In genomic region chr1:100077525-100077924, GRCh38 we compare ENCODE assay signal across 1 cellular context.
A peak's percentile ranks its signal among the peaks of the same experiment; 100 is the strongest.
TF ChIP-seq lines count a peak whose summit lies in the region.

No MANE protein-coding gene starts in this region.

TF ChIP-seq in GM12878, 131 proteins besides CTCF, POLR2A, EP300 and RAD21 (continued from another document and continues in another):
- peak in 1 of 2 experiments; percentile 73; a peak in 2 of 4 replicates for TF ChIP-seq ETV6 (conservative IDR thresholded peaks at IDR 0.05 in 1 of 2, IDR thresholded peaks at IDR 0.05 in 1 of 2; ENCODE audit: borderline replicate concordance in 1 of 2, low read depth in 1 of 2)
- TF ChIP-seq MEF2B (IDR thresholded peaks at IDR 0.05; ENCODE audit: partially characterized antibody, poor library complexity, severe bottlenecking), result peak; percentile 34
- no peak for TF ChIP-seq SIX5 (IDR thresholded peaks at IDR 0.05; ENCODE audit: low read depth, low read length, severe bottlenecking)
- TF ChIP-seq TAF1 (IDR thresholded peaks at IDR 0.05; ENCODE audit: borderline replicate concordance, low read depth, low read length), result no peak
- no peak for TF ChIP-seq REST (IDR thresholded peaks at IDR 0.05; ENCODE audit: low read depth, low read length)
- no peak for TF ChIP-seq ZBTB4 (CRISPR knock-in tag; IDR thresholded peaks at IDR 0.05)
- no peak for TF ChIP-seq DPF2 (IDR thresholded peaks at IDR 0.05)
- TF ChIP-seq ZBTB33 (IDR thresholded peaks at IDR 0.05), result no peak
- no peak for TF ChIP-seq ELK1 (IDR thresholded peaks at IDR 0.05; ENCODE audit: low read depth, low read length)
- no peak for TF ChIP-seq ZNF622 (IDR thresholded peaks at IDR 0.05)
- TF ChIP-seq GABPA (IDR thresholded peaks at IDR 0.05; ENCODE audit: low read depth), result no peak
- TF ChIP-seq NFXL1 (IDR thresholded peaks at IDR 0.05; ENCODE audit: borderline replicate concordance), result no peak
- TF ChIP-seq EED (IDR thresholded peaks at IDR 0.05; ENCODE audit: low read depth), result no peak; the same call in 1 of the 2 replicates
- TF ChIP-seq CREM (IDR thresholded peaks at IDR 0.05; ENCODE audit: low read depth), result peak; percentile 87
- no peak; the same call in 1 of the 2 replicates for TF ChIP-seq NBN (IDR thresholded peaks at IDR 0.05)
- TF ChIP-seq CEBPZ (IDR thresholded peaks at IDR 0.05; ENCODE audit: low read depth, low read length), result no peak
- TF ChIP-seq SMARCA5 (IDR thresholded peaks at IDR 0.05), result no peak; the same call in 1 of the 2 replicates
- TF ChIP-seq HSF1 (IDR thresholded peaks at IDR 0.05; ENCODE audit: low read depth, low read length), result no peak
- TF ChIP-seq NR2C1 (IDR thresholded peaks at IDR 0.05), result no peak
- TF ChIP-seq NFYA (IDR thresholded peaks at IDR 0.05; ENCODE audit: borderline replicate concordance, low read depth, low read length), result no peak
- TF ChIP-seq BHLHE40 (IDR thresholded peaks at IDR 0.05; ENCODE audit: borderline replicate concordance in 1 of 2, low read depth in 2 of 2, low read length in 1 of 2), result 0 out of 4 replicates have a peak, but pooled peaks have one; percentile 7 to 35
- no peak for TF ChIP-seq E4F1 (IDR thresholded peaks at IDR 0.05; ENCODE audit: borderline replicate concordance, partially characterized antibody)
- peak; percentile 30; the same call in 1 of the 2 replicates for TF ChIP-seq HDGF (IDR thresholded peaks at IDR 0.05)
- peak; percentile 88 for TF ChIP-seq CREB1 (IDR thresholded peaks at IDR 0.05; ENCODE audit: low read depth)
- no peak for TF ChIP-seq MLLT1 (IDR thresholded peaks at IDR 0.05)
- TF ChIP-seq CEBPB (IDR thresholded peaks at IDR 0.05; ENCODE audit: borderline replicate concordance in 1 of 2, low read depth in 2 of 2, low read length in 2 of 2), result no peak
- no peak for TF ChIP-seq BMI1 (IDR thresholded peaks at IDR 0.05; ENCODE audit: borderline replicate concordance)
- no peak for TF ChIP-seq HCFC1 (IDR thresholded peaks at IDR 0.05; ENCODE audit: low read length)
- no peak for TF ChIP-seq ZNF384 (IDR thresholded peaks at IDR 0.05; ENCODE audit: borderline replicate concordance, low read depth, low read length)
- TF ChIP-seq IRF5 (IDR thresholded peaks at IDR 0.05; ENCODE audit: borderline replicate concordance), result no peak
- TF ChIP-seq NR2C2 (IDR thresholded peaks at IDR 0.05; ENCODE audit: borderline replicate concordance, control insufficient read depth, insufficient read length, low read depth), result no peak
- TF ChIP-seq RB1 (IDR thresholded peaks at IDR 0.05; ENCODE audit: borderline replicate concordance), result no peak
- TF ChIP-seq IKZF2 (IDR thresholded peaks at IDR 0.05), result peak; percentile 19 to 22; a peak in 1 of 4 replicates
- TF ChIP-seq ZBED1 (IDR thresholded peaks at IDR 0.05; ENCODE audit: borderline replicate concordance), result no peak
- no peak for TF ChIP-seq BRCA1 (IDR thresholded peaks at IDR 0.05; ENCODE audit: low read depth, low read length)
- peak; percentile 45; the same call in 1 of the 2 replicates for TF ChIP-seq RUNX3 (IDR thresholded peaks at IDR 0.05; ENCODE audit: low read length)
- peak; percentile 28 for TF ChIP-seq SP1 (IDR thresholded peaks at IDR 0.05; ENCODE audit: low read depth, low read length)
